ENCODE assay signal across 22 cellular contexts in the genomic region with DNA sequence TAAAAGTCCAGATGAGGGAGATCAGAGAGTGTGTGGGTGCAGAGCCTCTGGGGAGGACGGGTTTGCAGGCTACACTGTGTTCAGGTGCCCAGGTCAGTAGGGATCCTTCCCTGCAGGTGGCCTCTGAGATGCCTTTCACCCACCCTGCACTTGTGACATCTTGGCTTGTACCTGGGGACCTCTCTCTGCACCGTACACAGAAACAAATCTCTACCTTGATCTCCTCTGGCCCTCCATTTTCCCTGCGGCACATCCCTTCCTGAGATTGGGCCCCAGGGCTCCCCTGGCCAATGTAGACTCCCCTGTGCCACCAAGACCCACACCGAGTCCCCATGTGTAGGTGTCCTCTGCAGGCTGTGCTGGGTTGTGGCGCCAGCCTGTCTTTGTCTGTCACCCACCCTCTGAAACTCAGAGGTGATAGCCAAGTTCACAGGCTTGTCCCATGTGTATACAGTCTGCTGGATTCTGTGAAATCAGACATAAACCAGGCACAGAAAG.
"Had no signal": no experiment of that assay in that cellular context is flagged by ENCODE, and none has a peak within 500 bp of the region (broad histone marks: within the 10 kb centered on the region; RNA-seq: fewer than 3 reads in every experiment).

No MANE protein-coding gene starts in this region.

- H3K36me3 Mint-ChIP-seq: activated naive CD8-positive, alpha-beta T cell had no signal

- H3K27me3 Mint-ChIP-seq: activated CD8-positive, alpha-beta T cell treated with anti-CD3 and anti-CD28 coated beads for 36 hours; activated naive CD8-positive, alpha-beta T cell had no signal

- H3K4me3 Mint-ChIP-seq: activated CD8-positive, alpha-beta T cell treated with anti-CD3 and anti-CD28 coated beads for 36 hours; activated naive CD8-positive, alpha-beta T cell; activated T-cell treated with anti-CD3 and anti-CD28 coated beads, Interleukin-2, amount 50 U/mL, for 4 hours had no signal

- DNase-seq: activated CD4-positive, alpha-beta T cell treated with anti-CD3 and anti-CD28 coated beads for 4 hours; activated CD8-positive, alpha-beta T cell treated with anti-CD3 and anti-CD28 coated beads for 36 hours; activated effector memory CD4-positive, alpha-beta T cell treated with anti-CD3 and anti-CD28 coated beads, Interleukin-2, amount 50 U/mL, for 16 hours; activated naive CD4-positive, alpha-beta T cell treated with Interleukin-2 at 50 U/mL for 16 hours; activated T-cell treated with anti-CD3 and anti-CD28 coated beads, Interleukin-2, amount 50 U/mL, for 4 hours; anterior cingulate cortex; NCI-H1092; NCI-H1417; NCI-H1930; NCI-H2107; NCI-H2171 treated with DMSO at 0.1 percent for 48 hours; NCI-H226; NCI-H526; NCI-H774; OCI-M1; Peyer's patch; Right ventricle myocardium superior; SJCRH30; SK-N-SH; T-helper 1 cell; WERI-Rb-1 had no signal

- H3K9me3 Mint-ChIP-seq: activated CD8-positive, alpha-beta T cell treated with anti-CD3 and anti-CD28 coated beads for 36 hours; activated T-cell treated with anti-CD3 and anti-CD28 coated beads, Interleukin-2, amount 50 U/mL, for 4 hours had no signal

- H3K27ac Mint-ChIP-seq: activated CD8-positive, alpha-beta T cell treated with anti-CD3 and anti-CD28 coated beads for 36 hours; activated naive CD8-positive, alpha-beta T cell had no signal

- ATAC-seq: activated CD8-positive, alpha-beta T cell treated with anti-CD3 and anti-CD28 coated beads for 36 hours; activated T-cell treated with anti-CD3 and anti-CD28 coated beads, Interleukin-2, amount 50 U/mL, for 4 hours had no signal
